ENCODE assay signal across 1 cellular context in genomic region chr14:33943081-33943480, GRCh38.
TF ChIP-seq lines count a peak whose summit lies in the region.

No MANE protein-coding gene starts in this region.

TF ChIP-seq in GM12878, 131 proteins besides CTCF, POLR2A, EP300 and RAD21 (continued from another document):
- TF ChIP-seq MTA3 (IDR thresholded peaks at IDR 0.05; ENCODE audit: borderline replicate concordance, low read length) (no peak), SMAD1 (IDR thresholded peaks at IDR 0.05; ENCODE audit: low read depth, partially characterized antibody) (peak; percentile 69), HDAC6 (IDR thresholded peaks at IDR 0.05; ENCODE audit: unreplicated experiment) (no peak), USF2 (IDR thresholded peaks at IDR 0.05; ENCODE audit: borderline replicate concordance, low read depth, low read length) (no peak), SUPT20H (IDR thresholded peaks at IDR 0.05; ENCODE audit: borderline replicate concordance, control insufficient read depth, low read depth, low read length) (no peak)
